16 cellular contexts compared by ENCODE assay signal in the genomic region with DNA sequence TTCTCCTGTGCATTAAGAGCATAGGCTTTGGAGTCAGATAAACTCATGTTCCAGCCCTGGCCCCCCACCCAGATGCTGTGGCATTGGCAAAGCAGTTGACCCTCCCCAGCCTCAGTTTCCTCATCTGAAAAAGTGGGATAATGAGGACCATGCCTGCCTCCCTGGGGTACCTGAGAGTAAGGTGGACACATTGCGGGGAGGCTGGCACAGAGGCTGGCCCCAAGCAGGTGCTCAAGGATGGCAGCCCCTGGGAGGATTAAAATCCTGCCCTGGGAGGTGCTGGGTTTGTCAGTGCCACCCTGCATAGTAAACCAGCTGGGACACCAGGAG. TPM values are rescaled to one million over a fixed set of nuclear protein-coding genes. Genes with fewer than 3 reads are reported as not detected.
DNase-seq lines count a peak whose midpoint lies in the region; ATAC-seq and TF ChIP-seq lines count a peak whose summit lies in the region.
"Had no signal": no experiment of that assay in that cellular context is flagged by ENCODE, and none has a peak within 500 bp of the region (broad histone marks: within the 10 kb centered on the region; RNA-seq: fewer than 3 reads in every experiment).

No MANE protein-coding gene starts in this region.

- H3K27ac ChIP-seq in BLaER1 (no peak overlapping the region), HCT116 (ENCODE audit: low read depth, low read length) (no peak overlapping the region), VCaP (peak overlapping the region; percentile 51; the same call in 1 of the 2 replicates), neuronal stem cell (replicated peaks; ENCODE audit: low read length) (no peak overlapping the region)

- CTCF ChIA-PET in HCT116 (lab: Charles Lee): interaction anchor here (0.6 to 3.1 kb wide), 23 partner anchors 9 to 251 kb away, joined by 3 to 31 read pairs (median 5); a partner anchor contains a TSS
- CTCF ChIA-PET in activated CD4-positive, alpha-beta memory T cell treated with anti-CD3 and anti-CD28 coated beads for 36 hours (lab: Charles Lee): interaction anchor here (0.6 to 2.8 kb wide), 17 partner anchors 9 to 266 kb away, joined by 3 to 11 read pairs (median 4); a partner anchor contains a TSS
- CTCF ChIA-PET in activated CD4-positive, alpha-beta T cell treated with anti-CD3 and anti-CD28 coated beads, Interleukin-2, amount 10 ng/mL, durations not matched to agents 7 days and 5 days (lab: Charles Lee): interaction anchor here (1.0 to 2.1 kb wide), 6 partner anchors 9 to 97 kb away, joined by 3 to 11 read pairs (median 4); a partner anchor contains a TSS

- no peaks in the 10 kb centered on the region for H3K36me3 ChIP-seq in BLaER1
- H3K36me3 ChIP-seq in HCT116 (ENCODE audit: control insufficient read depth in 1 of 2, insufficient read depth in 2 of 2, low read length in 2 of 2): no peaks in the 10 kb centered on the region
- H3K36me3 ChIP-seq in neuronal stem cell (replicated peaks in 1 of 2; ENCODE audit: control insufficient read depth in 2 of 2, insufficient read depth in 2 of 2, low read length in 2 of 2): no peaks in the 10 kb centered on the region

- H3K14ac ChIP-seq in neuronal stem cell (ENCODE audit: low read length): no peak overlapping the region

- H3K9me3 Mint-ChIP-seq in activated CD4-positive, alpha-beta memory T cell treated with anti-CD3 and anti-CD28 coated beads for 36 hours: no peaks in the 10 kb centered on the region
- no peaks in the 10 kb centered on the region for H3K9me3 Mint-ChIP-seq in activated CD4-positive, alpha-beta T cell treated with anti-CD3 and anti-CD28 coated beads, Interleukin-2, amount 10 ng/mL, durations not matched to agents 7 days and 5 days
- H3K9me3 Mint-ChIP-seq: CD8-positive, alpha-beta T cell; HFFc6; T-helper 1 cell treated with Interleukin-12 subunit alpha and Interleukin-12 subunit beta and Interleukin-4 antibody, amounts not matched to agents 30 μg/mL and 1 μg/mL, for 36 hours had no signal

- DNase-seq in HCT116 (ENCODE audit: low read depth, low spot score) (no peak), neuronal stem cell (ENCODE audit: low spot score) (no peak), activated gamma-delta T cell treated with Interleukin-2 at 50 U/mL for 16 hours (no peak)
- no peak for DNase-seq in activated CD4-positive, alpha-beta memory T cell treated with anti-CD3 and anti-CD28 coated beads for 36 hours
- no peak for DNase-seq in activated CD4-positive, alpha-beta T cell treated with anti-CD3 and anti-CD28 coated beads, Interleukin-2, amount 10 ng/mL, durations not matched to agents 7 days and 5 days

- TF ChIP-seq RAD21 in HCT116 (IDR thresholded peaks at IDR 0.05; ENCODE audit: low read depth): no peak

- no peak for TF ChIP-seq POLR2A in HCT116 (IDR thresholded peaks at IDR 0.05; ENCODE audit: borderline replicate concordance, extremely low read depth, insufficient read depth, insufficient read length)

- no peak overlapping the region for H4K91ac ChIP-seq in neuronal stem cell (ENCODE audit: low read depth, low read length, poor library complexity)

- H2BK12ac ChIP-seq in neuronal stem cell (ENCODE audit: low read length): no peak overlapping the region

- peaks cover 11% of the 10 kb centered on the region for H3K4me1 Mint-ChIP-seq in activated CD4-positive, alpha-beta memory T cell treated with anti-CD3 and anti-CD28 coated beads for 36 hours (ENCODE audit: low read depth)
- H3K4me1 Mint-ChIP-seq in activated CD4-positive, alpha-beta T cell treated with anti-CD3 and anti-CD28 coated beads, Interleukin-2, amount 10 ng/mL, durations not matched to agents 7 days and 5 days: peaks cover 17% of the 10 kb centered on the region

- no peaks in the 10 kb centered on the region for H3K9me2 ChIP-seq in HCT116 (ENCODE audit: insufficient read depth)

- H3K9me3 ChIP-seq in BLaER1: no peaks in the 10 kb centered on the region
- no peaks in the 10 kb centered on the region for H3K9me3 ChIP-seq in HCT116 (ENCODE audit: control insufficient read depth in 1 of 2, insufficient read depth in 1 of 2, low read depth in 1 of 2, low read length in 2 of 2)
- H3K9me3 ChIP-seq in neuronal stem cell (replicated peaks in 1 of 2; ENCODE audit: control insufficient read depth in 2 of 2, insufficient read depth in 1 of 2, low read depth in 1 of 2, low read length in 2 of 2): no peaks in the 10 kb centered on the region

- H2BK120ac ChIP-seq in neuronal stem cell (ENCODE audit: low read depth, low read length): no peak overlapping the region

- no peak overlapping the region for H3K23ac ChIP-seq in neuronal stem cell (ENCODE audit: low read depth, low read length, poor library complexity)

- no peaks in the 10 kb centered on the region for H3K79me1 ChIP-seq in neuronal stem cell (ENCODE audit: low read depth, low read length)

- H4K20me1 ChIP-seq in BLaER1 (no peaks in the 10 kb centered on the region), HCT116 (ENCODE audit: insufficient read depth) (no peaks in the 10 kb centered on the region)

- POLR2A ChIA-PET in HCT116 (lab: Charles Lee): interaction anchor here (0.6 kb wide), 1 partner anchor 54 kb away, joined by 3 read pairs; a partner anchor contains a TSS
- POLR2A ChIA-PET in activated CD4-positive, alpha-beta memory T cell treated with anti-CD3 and anti-CD28 coated beads for 36 hours (lab: Charles Lee): no interaction called here
- POLR2A ChIA-PET in activated CD4-positive, alpha-beta T cell treated with anti-CD3 and anti-CD28 coated beads, Interleukin-2, amount 10 ng/mL, durations not matched to agents 7 days and 5 days (lab: Charles Lee): no interaction called here

- no peaks in the 10 kb centered on the region for H3K36me3 Mint-ChIP-seq in activated CD4-positive, alpha-beta memory T cell treated with anti-CD3 and anti-CD28 coated beads for 36 hours
- H3K36me3 Mint-ChIP-seq in activated CD4-positive, alpha-beta T cell treated with anti-CD3 and anti-CD28 coated beads, Interleukin-2, amount 10 ng/mL, durations not matched to agents 7 days and 5 days (ENCODE audit: low read depth): no peaks in the 10 kb centered on the region
- H3K36me3 Mint-ChIP-seq: CD8-positive, alpha-beta T cell had no signal

- TF ChIP-seq CTCF in HCT116 (IDR thresholded peaks at IDR 0.05 in 2 of 3, conservative IDR thresholded peaks at IDR 0.05 in 1 of 3; ENCODE audit: borderline replicate concordance in 1 of 3, insufficient read depth in 1 of 3, low read depth in 2 of 3, low read length in 2 of 3): no peak
- TF ChIP-seq CTCF in VCaP (conservative IDR thresholded peaks at IDR 0.05): no peak

- no peak overlapping the region for H3K4ac ChIP-seq in neuronal stem cell (ENCODE audit: low read length)

- peak overlapping the region; percentile 71 for H2AK5ac ChIP-seq in neuronal stem cell (ENCODE audit: low read depth, low read length)

- WGBS in neuronal stem cell (ENCODE audit: extremely low coverage in 2 of 2, insufficient read length in 2 of 2, insufficient replicate concordance in 1 of 2), 2 donors: no CpG with 5 or more reads among the region's 1 CpG

- H3K79me2 ChIP-seq in HCT116 (ENCODE audit: insufficient read depth, low read length): no peaks in the 10 kb centered on the region

- peak overlapping the region; percentile 25 for H2BK15ac ChIP-seq in neuronal stem cell (ENCODE audit: low read length)

- ATAC-seq in HCT116: no peak

- H2AFZ ChIP-seq in HCT116 (ENCODE audit: low read depth, low read length, poor library complexity, severe bottlenecking): peak overlapping the region; percentile 76
- peak overlapping the region; percentile 20 for H2AFZ ChIP-seq in neuronal stem cell (ENCODE audit: low read length)

- H3K27ac Mint-ChIP-seq in activated CD4-positive, alpha-beta memory T cell treated with anti-CD3 and anti-CD28 coated beads for 36 hours: no peak overlapping the region
- no peak overlapping the region for H3K27ac Mint-ChIP-seq in activated CD4-positive, alpha-beta T cell treated with anti-CD3 and anti-CD28 coated beads, Interleukin-2, amount 10 ng/mL, durations not matched to agents 7 days and 5 days
- H3K27ac Mint-ChIP-seq: CD8-positive, alpha-beta T cell; HFFc6; T-helper 1 cell treated with Interleukin-12 subunit alpha and Interleukin-12 subunit beta and Interleukin-4 antibody, amounts not matched to agents 30 μg/mL and 1 μg/mL, for 36 hours had no signal

- H3K27me3 Mint-ChIP-seq in activated CD4-positive, alpha-beta memory T cell treated with anti-CD3 and anti-CD28 coated beads for 36 hours: peaks cover 37% of the 10 kb centered on the region
- peaks cover 35% of the 10 kb centered on the region for H3K27me3 Mint-ChIP-seq in activated CD4-positive, alpha-beta T cell treated with anti-CD3 and anti-CD28 coated beads, Interleukin-2, amount 10 ng/mL, durations not matched to agents 7 days and 5 days

- peaks cover 14% of the 10 kb centered on the region for H3K27me3 ChIP-seq in BLaER1
- 0 out of 2 replicates have a peak, but pooled peaks cover 3% of the 10 kb centered on the region for H3K27me3 ChIP-seq in HCT116 (ENCODE audit: insufficient read depth, low read length)
- peaks cover 2 to 48% (median 17%) of the 10 kb centered on the region in 3 experiments for H3K27me3 ChIP-seq in neuronal stem cell (ENCODE audit: control insufficient read depth in 3 of 3, insufficient read depth in 3 of 3, low read depth in 1 of 3, low read length in 3 of 3)

- intact Hi-C loops in HCT116 (cut with micrococcal nuclease): loop anchor here (2.0 kb wide), 1 partner anchor 174 kb away; no protein-coding TSS in a partner anchor
- intact Hi-C loops in activated CD4-positive, alpha-beta memory T cell treated with anti-CD3 and anti-CD28 coated beads for 36 hours (cut with micrococcal nuclease): no loop called here

- H3K4me3 Mint-ChIP-seq in activated CD4-positive, alpha-beta memory T cell treated with anti-CD3 and anti-CD28 coated beads for 36 hours: no peak overlapping the region
- H3K4me3 Mint-ChIP-seq in activated CD4-positive, alpha-beta T cell treated with anti-CD3 and anti-CD28 coated beads, Interleukin-2, amount 10 ng/mL, durations not matched to agents 7 days and 5 days: no peak overlapping the region
- H3K4me3 Mint-ChIP-seq: CD8-positive, alpha-beta T cell; HFFc6; T-helper 1 cell treated with Interleukin-12 subunit alpha and Interleukin-12 subunit beta and Interleukin-4 antibody, amounts not matched to agents 30 μg/mL and 1 μg/mL, for 36 hours had no signal

- H3K4me2 ChIP-seq in BLaER1: peak overlapping the region; percentile 97
- peak overlapping the region; percentile 68; the same call in 1 of the 2 replicates for H3K4me2 ChIP-seq in HCT116 (ENCODE audit: low read length)
- no peak overlapping the region for H3K4me2 ChIP-seq in neuronal stem cell (ENCODE audit: insufficient read depth, low read length, poor library complexity, severe bottlenecking)

- H3K18ac ChIP-seq in neuronal stem cell (ENCODE audit: low read length): peak overlapping the region; percentile 84

- RAD21 ChIA-PET in HCT116 (lab: Charles Lee; ENCODE audit: low non-redundant PET in 1 of 2, low total read pairs in 2 of 2, uncharacterized antibody in 2 of 2, unreplicated experiment in 2 of 2): interaction anchor here in 1 of 2 experiments (1.3 kb wide), 1 partner anchor 47 kb away, joined by 5 read pairs; no protein-coding TSS in a partner anchor

- H2BK5ac ChIP-seq in neuronal stem cell (ENCODE audit: low read length): peak overlapping the region; percentile 63

- H3K4me1 ChIP-seq in BLaER1 (peaks cover 52% of the 10 kb centered on the region), HCT116 (ENCODE audit: control insufficient read depth in 1 of 2, insufficient read depth in 2 of 2, low read length in 2 of 2) (peaks cover 11 to 33% of the 10 kb centered on the region in 2 experiments; a peak in 3 of 4 replicates), neuronal stem cell (ENCODE audit: control insufficient read depth in 2 of 2, insufficient read depth in 1 of 2, low read depth in 1 of 2, low read length in 2 of 2) (peaks cover 19 to 52% of the 10 kb centered on the region in 2 donors)

- H4K8ac ChIP-seq in neuronal stem cell (ENCODE audit: low read depth, low read length): no peak overlapping the region

- H3K4me3 ChIP-seq in BLaER1 (no peak overlapping the region), HCT116 (replicated peaks in 1 of 2; ENCODE audit: low read depth in 1 of 2, low read length in 2 of 2) (no peak overlapping the region), neuronal stem cell (ENCODE audit: low read length in 2 of 2) (no peak overlapping the region)

- no TSS peak for BruUV-seq in HCT116 (replicated peaks; lab: Mats Ljungman, UMichigan)

- H3K9ac ChIP-seq in BLaER1 (no peak overlapping the region), HCT116 (ENCODE audit: low read length) (no peak overlapping the region), neuronal stem cell (ENCODE audit: low read depth, low read length, poor library complexity) (no peak overlapping the region)

RNA-seq across cellular contexts. Expression of a gene that starts 11.8 kb away (rescaled TPM):
- not detected for total RNA-seq in HCT116 (2021; ENCODE audit: unreplicated experiment)
- polyA plus RNA-seq in HCT116 (2012): not detected in 2 replicates
- not detected for polyA plus RNA-seq in neuronal stem cell (2013, experiment 1 of 2)
- polyA plus RNA-seq in neuronal stem cell (2013, experiment 2 of 2): not detected
- under 1 TPM in 1 of 2 experiments, not detected in 1; 0.10 TPM for total RNA-seq in activated CD4-positive, alpha-beta memory T cell treated with anti-CD3 and anti-CD28 coated beads for 36 hours
- total RNA-seq in activated CD4-positive, alpha-beta T cell treated with anti-CD3 and anti-CD28 coated beads, Interleukin-2, amount 10 ng/mL, durations not matched to agents 7 days and 5 days: not detected
- total RNA-seq: A673, Calu3, HFFc6, NCI-H460, Right ventricle myocardium superior, SK-MEL-5 had no signal
- polyA plus RNA-seq: BJ had no signal

RNA-seq across cellular contexts. Expression of a gene that starts 35.4 kb away (rescaled TPM):
- total RNA-seq in HCT116 (2021; ENCODE audit: unreplicated experiment): 28.3 TPM
- 8.8 and 9.6 TPM in 2 replicates for polyA plus RNA-seq in HCT116 (2012)
- 72.5 TPM for polyA plus RNA-seq in neuronal stem cell (2013, experiment 1 of 2)
- polyA plus RNA-seq in neuronal stem cell (2013, experiment 2 of 2): 70.8 TPM
- total RNA-seq in activated CD4-positive, alpha-beta memory T cell treated with anti-CD3 and anti-CD28 coated beads for 36 hours: 1 to 10 TPM; 2.5 to 3.1 TPM
- 1 to 10 TPM; 4.6 to 5.5 TPM for total RNA-seq in activated CD4-positive, alpha-beta T cell treated with anti-CD3 and anti-CD28 coated beads, Interleukin-2, amount 10 ng/mL, durations not matched to agents 7 days and 5 days

RNA-seq across cellular contexts. Expression of a gene that starts 54.3 kb away (rescaled TPM):
- 29.0 TPM for total RNA-seq in HCT116 (2021; ENCODE audit: unreplicated experiment)
- 17.3 and 18.1 TPM in 2 replicates for polyA plus RNA-seq in HCT116 (2012)
- 5.5 TPM for polyA plus RNA-seq in neuronal stem cell (2013, experiment 1 of 2)
- polyA plus RNA-seq in neuronal stem cell (2013, experiment 2 of 2): 5.0 TPM
- total RNA-seq in activated CD4-positive, alpha-beta memory T cell treated with anti-CD3 and anti-CD28 coated beads for 36 hours: 1 to 10 TPM; 4.5 to 4.6 TPM
- total RNA-seq in activated CD4-positive, alpha-beta T cell treated with anti-CD3 and anti-CD28 coated beads, Interleukin-2, amount 10 ng/mL, durations not matched to agents 7 days and 5 days: 1 to 10 TPM; 4.3 to 6.4 TPM
